ENCODE assay signal across 17 cellular contexts in the genomic region with DNA sequence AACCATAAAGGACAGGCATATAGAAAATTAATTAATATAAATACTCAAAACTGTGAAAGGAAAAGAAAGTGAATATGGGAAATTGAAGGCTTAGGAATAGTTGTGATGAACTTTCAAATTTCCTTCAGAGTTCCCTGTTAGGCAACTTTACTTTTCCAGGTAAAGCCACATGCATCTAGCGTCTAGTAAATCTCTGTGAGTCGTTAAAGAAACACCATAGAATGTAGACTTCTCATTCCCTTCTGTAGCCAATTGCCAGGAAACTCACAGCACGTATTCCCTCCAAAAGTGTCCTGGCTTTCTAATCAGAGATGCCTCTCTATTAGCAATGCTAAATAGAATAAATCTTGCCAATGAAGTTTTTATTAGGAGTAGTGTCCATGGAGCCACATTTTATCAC.
DNase-seq lines count a peak whose midpoint lies in the region; ATAC-seq and TF ChIP-seq lines count a peak whose summit lies in the region.
"Had no signal": no experiment of that assay in that cellular context is flagged by ENCODE, and none has a peak within 500 bp of the region (broad histone marks: within the 10 kb centered on the region; RNA-seq: fewer than 3 reads in every experiment).

No MANE protein-coding gene starts in this region.

- H3K4me3 Mint-ChIP-seq in activated T-helper 17 cell treated with anti-CD3 and anti-CD28 coated beads, Interleukin-2, amount 50 U/mL, for 72 hours, result no peak overlapping the region
- H3K4me3 Mint-ChIP-seq: CD8-positive, alpha-beta T cell; HFFc6 had no signal

- in situ Hi-C loops in mammary epithelial cell (cut with MboI; ENCODE audit: low sequenced_read_pairs in 2 of 2), result no loop called here

- H3K36me3 Mint-ChIP-seq in activated T-helper 17 cell treated with anti-CD3 and anti-CD28 coated beads, Interleukin-2, amount 50 U/mL, for 72 hours (ENCODE audit: low read depth), result no peaks in the 10 kb centered on the region
- H3K36me3 Mint-ChIP-seq: CD8-positive, alpha-beta T cell had no signal

- no peaks in the 10 kb centered on the region for H4K20me1 ChIP-seq in PC-3 (ENCODE audit: low read length)
- H4K20me1 ChIP-seq in mammary epithelial cell (ENCODE audit: insufficient read depth, low read length), result no peaks in the 10 kb centered on the region
- H4K20me1 ChIP-seq in osteoblast (ENCODE audit: insufficient read depth, low read length), result no peaks in the 10 kb centered on the region
- H4K20me1 ChIP-seq: BLaER1 had no signal

- no peak overlapping the region for H2AFZ ChIP-seq in PC-3 (ENCODE audit: low read length)
- no peak overlapping the region for H2AFZ ChIP-seq in mammary epithelial cell (ENCODE audit: low read depth, low read length)
- no peak overlapping the region for H2AFZ ChIP-seq in osteoblast (ENCODE audit: low read length)

- H3K27me3 Mint-ChIP-seq in activated T-helper 17 cell treated with anti-CD3 and anti-CD28 coated beads, Interleukin-2, amount 50 U/mL, for 72 hours, result no peaks in the 10 kb centered on the region

- H3K4me1 ChIP-seq in PC-3 (ENCODE audit: insufficient read depth, low read length) (peaks cover 16% of the 10 kb centered on the region), mammary epithelial cell (ENCODE audit: insufficient read depth, low read length) (peaks cover 16% of the 10 kb centered on the region), osteoblast (ENCODE audit: insufficient read depth, low read length) (peaks cover 23% of the 10 kb centered on the region)
- H3K4me1 ChIP-seq: BLaER1 had no signal

- no peaks in the 10 kb centered on the region for H3K4me1 Mint-ChIP-seq in activated T-helper 17 cell treated with anti-CD3 and anti-CD28 coated beads, Interleukin-2, amount 50 U/mL, for 72 hours

- dilution Hi-C loops in mammary epithelial cell (cut with HindIII; ENCODE audit: low sequenced_read_pairs), result no loop called here

- TF ChIP-seq CTCF in PC-3 (conservative IDR thresholded peaks at IDR 0.05; ENCODE audit: low read depth, low read length) (no peak), mammary epithelial cell (conservative IDR thresholded peaks at IDR 0.05 in 1 of 2, IDR thresholded peaks at IDR 0.05 in 1 of 2; ENCODE audit: extremely low read depth in 1 of 2, insufficient read depth in 1 of 2, low read depth in 1 of 2, low read length in 2 of 2) (no peak), osteoblast (IDR thresholded peaks at IDR 0.05; ENCODE audit: extremely low read depth, low read depth, low read length) (no peak)

- WGBS in mammary epithelial cell (ENCODE audit: low coverage, missing lambda C conversion rate), result 63% methylated on average over 3 of the region's 3 CpGs

- no TSS peak for BruUV-seq in PC-3 (replicated peaks; lab: Mats Ljungman, UMichigan)
- no TSS peak for BruUV-seq in mammary epithelial cell (replicated peaks; lab: Mats Ljungman, UMichigan)

- H3K36me3 ChIP-seq in PC-3 (ENCODE audit: low read depth, low read length) (no peaks in the 10 kb centered on the region), mammary epithelial cell (ENCODE audit: insufficient read depth, low read length) (no peaks in the 10 kb centered on the region), osteoblast (ENCODE audit: insufficient read depth, low read length) (no peaks in the 10 kb centered on the region)
- H3K36me3 ChIP-seq: BLaER1, SJCRH30 had no signal

- intact Hi-C loops in PC-3 (cut with micrococcal nuclease), result loop anchor here (1.0 to 5.0 kb wide), 4 partner anchors 152 to 790 kb away; no protein-coding TSS in a partner anchor
- intact Hi-C loops in mammary epithelial cell (cut with micrococcal nuclease), result no loop called here

- no peak overlapping the region for H3K27ac ChIP-seq in PC-3 (ENCODE audit: low read length)
- no peak overlapping the region for H3K27ac ChIP-seq in mammary epithelial cell (ENCODE audit: insufficient read depth, low read depth, low read length)
- H3K27ac ChIP-seq in osteoblast (ENCODE audit: low read depth, low read length), result peak overlapping the region; percentile 52
- H3K27ac ChIP-seq: BLaER1, SJCRH30 had no signal

- no peak overlapping the region for H3K4me3 ChIP-seq in PC-3 (ENCODE audit: low read length)
- no peak overlapping the region for H3K4me3 ChIP-seq in mammary epithelial cell (replicated peaks in 1 of 3; ENCODE audit: insufficient read depth in 1 of 3, low read depth in 2 of 3, low read length in 3 of 3)
- no peak overlapping the region for H3K4me3 ChIP-seq in osteoblast (ENCODE audit: insufficient read depth, low read length)
- H3K4me3 ChIP-seq: BLaER1, SJCRH30 had no signal

- H3F3A ChIP-seq in PC-3 (ENCODE audit: low read length, unreplicated experiment), result no peaks in the 10 kb centered on the region

- H3K79me2 ChIP-seq in PC-3 (ENCODE audit: low read length) (no peaks in the 10 kb centered on the region), mammary epithelial cell (ENCODE audit: insufficient read depth, low read length) (no peaks in the 10 kb centered on the region), osteoblast (ENCODE audit: insufficient read depth, low read length) (no peaks in the 10 kb centered on the region)

- H3K9me3 ChIP-seq in PC-3 (ENCODE audit: low read length), result no peaks in the 10 kb centered on the region
- H3K9me3 ChIP-seq in mammary epithelial cell (replicated peaks; ENCODE audit: insufficient read depth, low read length), result peaks cover 3% of the 10 kb centered on the region
- no peaks in the 10 kb centered on the region for H3K9me3 ChIP-seq in osteoblast (ENCODE audit: low read depth, low read length)
- H3K9me3 ChIP-seq: SJCRH30 had no signal

- no peak overlapping the region for H3K27ac Mint-ChIP-seq in activated T-helper 17 cell treated with anti-CD3 and anti-CD28 coated beads, Interleukin-2, amount 50 U/mL, for 72 hours
- H3K27ac Mint-ChIP-seq: CD8-positive, alpha-beta T cell had no signal

- CTCF ChIA-PET in PC-3 (lab: Charles Lee) (no interaction called here), mammary epithelial cell (lab: Charles Lee; ENCODE audit: low non-redundant PET) (no interaction called here)

- H3K9me3 Mint-ChIP-seq in activated T-helper 17 cell treated with anti-CD3 and anti-CD28 coated beads, Interleukin-2, amount 50 U/mL, for 72 hours, result peaks cover 18% of the 10 kb centered on the region
- H3K9me3 Mint-ChIP-seq: CD8-positive, alpha-beta T cell had no signal

- POLR2A ChIA-PET in PC-3 (lab: Charles Lee; ENCODE audit: unreplicated experiment), result no interaction called here

- DNase-seq in EH (ENCODE audit: low read depth) (peak; percentile 1), PC-3 (peak; percentile 17), mammary epithelial cell (peak; percentile 56), osteoblast (ENCODE audit: insufficient read length, low spot score, missing footprints) (no peak)
- no peak for DNase-seq in stimulated activated CD4-positive, alpha-beta T cell treated with anti-CD3 and anti-CD28 coated beads, Interleukin-2, amount 100 ng/mL, for 48 hours
- DNase-seq in stimulated activated CD4-positive, alpha-beta T cell treated with anti-CD3 and anti-CD28 coated beads, Interleukin-2, amount 100 ng/mL, for 24 hours, result no peak
- DNase-seq in activated naive CD4-positive, alpha-beta T cell treated with Interleukin-2 at 50 U/mL for 16 hours, result no peak
- DNase-seq: CD8-positive, alpha-beta T cell; DND-41; HFFc6; Karpas-422; NCI-H187; NCI-H526 treated with DMSO at 0.1 percent for 48 hours; RPMI8226; SJCRH30 had no signal

- peak overlapping the region; percentile 64 for H3K4me2 ChIP-seq in PC-3 (ENCODE audit: low read length)
- H3K4me2 ChIP-seq in mammary epithelial cell (ENCODE audit: insufficient read depth, low read depth, low read length), result no peak overlapping the region
- H3K4me2 ChIP-seq in osteoblast (ENCODE audit: insufficient read depth, low read length), result peak overlapping the region; percentile 69
- H3K4me2 ChIP-seq: BLaER1 had no signal

- H3K27me3 ChIP-seq in PC-3 (ENCODE audit: low read length), result no peaks in the 10 kb centered on the region
- no peaks in the 10 kb centered on the region for H3K27me3 ChIP-seq in mammary epithelial cell (ENCODE audit: insufficient read depth, low read length)
- H3K27me3 ChIP-seq in osteoblast (ENCODE audit: insufficient read depth, low read length), result no peaks in the 10 kb centered on the region
- H3K27me3 ChIP-seq: BLaER1, SJCRH30 had no signal

- ATAC-seq in PC-3, result 0 out of 2 replicates have a peak, but pooled peaks have one; percentile 14
- no peak for ATAC-seq in activated T-helper 17 cell treated with anti-CD3 and anti-CD28 coated beads, Interleukin-2, amount 50 U/mL, for 72 hours (replicated peaks)
- ATAC-seq: CD8-positive, alpha-beta T cell had no signal

- no peaks in the 10 kb centered on the region for H3K9me2 ChIP-seq in PC-3 (replicated peaks; ENCODE audit: low read length)

- no peak overlapping the region for H3K9ac ChIP-seq in PC-3 (ENCODE audit: low read length)
- no peak overlapping the region for H3K9ac ChIP-seq in mammary epithelial cell (ENCODE audit: insufficient read depth, low read length)
- H3K9ac ChIP-seq: BLaER1 had no signal

Comparison
In these comparisons a context has a peak if more than half of its experiments do, and no peak if none do; other contexts are left out.
1. DNase-seq: peak in EH (single experiment), PC-3 (single experiment) and mammary epithelial cell (single experiment); none in osteoblast (single experiment), stimulated activated CD4-positive, alpha-beta T cell treated with anti-CD3 and anti-CD28 coated beads, Interleukin-2, amount 100 ng/mL, for 48 hours (0 of 2), stimulated activated CD4-positive, alpha-beta T cell treated with anti-CD3 and anti-CD28 coated beads, Interleukin-2, amount 100 ng/mL, for 24 hours (0 of 2) and activated naive CD4-positive, alpha-beta T cell treated with Interleukin-2 at 50 U/mL for 16 hours (single experiment).